In the genomic region with DNA sequence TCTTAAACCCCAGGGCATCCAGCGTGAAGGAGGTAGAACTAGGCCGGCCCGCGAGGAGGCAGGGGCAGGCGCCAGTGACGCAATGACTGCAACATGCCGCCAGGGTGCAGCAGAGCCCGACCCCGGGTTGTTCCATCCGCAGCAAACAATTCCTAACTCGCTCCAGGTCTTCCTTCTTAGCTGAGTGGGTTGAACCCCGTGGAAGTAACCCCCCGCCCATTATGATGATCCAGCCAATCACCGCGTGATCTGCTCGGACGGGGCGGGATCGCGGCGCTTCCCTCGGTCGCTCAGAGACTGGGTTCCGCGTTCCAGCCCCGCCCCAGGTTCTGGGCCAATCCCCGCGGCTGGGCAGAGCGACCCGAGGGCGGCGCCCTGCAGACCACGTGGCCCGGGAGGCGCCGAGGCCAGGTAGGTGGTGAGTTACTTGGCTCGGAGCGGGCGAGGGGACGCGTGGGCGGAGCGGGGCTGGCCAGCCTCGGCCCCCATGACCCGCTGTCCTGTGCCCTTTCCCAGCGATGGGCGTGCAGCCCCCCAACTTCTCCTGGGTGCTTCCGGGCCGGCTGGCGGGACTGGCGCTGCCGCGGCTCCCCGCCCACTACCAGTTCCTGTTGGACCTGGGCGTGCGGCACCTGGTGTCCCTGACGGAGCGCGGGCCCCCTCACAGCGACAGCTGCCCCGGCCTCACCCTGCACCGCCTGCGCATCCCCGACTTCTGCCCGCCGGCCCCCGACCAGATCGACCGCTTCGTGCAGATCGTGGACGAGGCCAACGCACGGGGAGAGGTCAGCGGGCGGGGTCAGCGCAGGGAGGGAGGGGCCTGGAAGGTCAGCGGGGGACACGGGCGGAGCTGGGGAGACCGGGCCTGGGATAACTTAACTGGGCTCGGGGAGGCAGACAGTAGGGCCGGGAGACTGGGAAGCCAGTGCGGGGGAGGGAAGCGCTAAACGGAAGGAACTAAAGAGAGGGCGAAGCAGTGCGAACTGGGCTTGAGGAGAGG, we compare ENCODE assay signal across 2 cellular contexts.
TF ChIP-seq lines count a peak whose summit lies in the region.

DUSP23 (plus strand) TSS at position 380 of the 1,000 bp plus-strand sequence; CDS start at position 519, 139 bp downstream.

TF ChIP-seq in A549, 52 proteins besides CTCF, POLR2A, EP300 and RAD21 (continued from another document):
- TF ChIP-seq BCL3 (IDR thresholded peaks at IDR 0.05) (no peak), BHLHE40 (IDR thresholded peaks at IDR 0.05; ENCODE audit: low read depth, low read length) (no peak), CHD4 (IDR thresholded peaks at IDR 0.05; ENCODE audit: borderline replicate concordance) (no peak), FOXS1 (CRISPR knock-in tag; IDR thresholded peaks at IDR 0.05) (no peak), CHD2 (IDR thresholded peaks at IDR 0.05; ENCODE audit: low read length, partially characterized antibody) (no peak), PBX3 (IDR thresholded peaks at IDR 0.05) (no peak), NR3C1 (IDR thresholded peaks at IDR 0.05) (no peak), USF2 (IDR thresholded peaks at IDR 0.05) (peak; percentile 92), ESRRA (IDR thresholded peaks at IDR 0.05; ENCODE audit: borderline replicate concordance, low read length) (no peak), HOXB13 (CRISPR knock-in tag; IDR thresholded peaks at IDR 0.05; ENCODE audit: low read depth) (no peak), HOXA7 (CRISPR knock-in tag; IDR thresholded peaks at IDR 0.05) (no peak), CBX2 (IDR thresholded peaks at IDR 0.05; ENCODE audit: borderline replicate concordance, low read depth) (no peak)
- TF ChIP-seq, protein P1, sequence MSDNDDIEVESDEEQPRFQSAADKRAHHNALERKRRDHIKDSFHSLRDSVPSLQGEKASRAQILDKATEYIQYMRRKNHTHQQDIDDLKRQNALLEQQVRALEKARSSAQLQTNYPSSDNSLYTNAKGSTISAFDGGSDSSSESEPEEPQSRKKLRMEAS (IDR thresholded peaks at IDR 0.05) = peak; percentile 99
- TF ChIP-seq, protein P2, sequence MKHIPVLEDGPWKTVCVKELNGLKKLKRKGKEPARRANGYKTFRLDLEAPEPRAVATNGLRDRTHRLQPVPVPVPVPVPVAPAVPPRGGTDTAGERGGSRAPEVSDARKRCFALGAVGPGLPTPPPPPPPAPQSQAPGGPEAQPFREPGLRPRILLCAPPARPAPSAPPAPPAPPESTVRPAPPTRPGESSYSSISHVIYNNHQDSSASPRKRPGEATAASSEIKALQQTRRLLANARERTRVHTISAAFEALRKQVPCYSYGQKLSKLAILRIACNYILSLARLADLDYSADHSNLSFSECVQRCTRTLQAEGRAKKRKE (CRISPR knock-in tag; IDR thresholded peaks at IDR 0.05; ENCODE audit: low read depth) = no peak
TF ChIP-seq in A549: peak in this region for 12.

TF ChIP-seq in WTC11, 78 proteins besides CTCF, POLR2A, EP300 and RAD21 (continued from another document and continues in another):
- TF ChIP-seq IRF1 (CRISPR knock-in tag; IDR thresholded peaks at IDR 0.05) (peak; percentile 92), EMX1 (CRISPR knock-in tag; IDR thresholded peaks at IDR 0.05) (no peak), TEAD4 (CRISPR knock-in tag; IDR thresholded peaks at IDR 0.05) (peak; percentile 87; the same call in 1 of the 2 replicates), USF2 (CRISPR knock-in tag; IDR thresholded peaks at IDR 0.05) (peak; percentile 95), RORB (CRISPR knock-in tag; IDR thresholded peaks at IDR 0.05) (no peak), ZNF219 (CRISPR knock-in tag; IDR thresholded peaks at IDR 0.05; ENCODE audit: borderline replicate concordance) (peak; percentile 83; the same call in 1 of the 2 replicates), NFYB (CRISPR knock-in tag; conservative IDR thresholded peaks at IDR 0.05; ENCODE audit: low read depth) (peak; percentile 74), ATF2 (CRISPR knock-in tag; IDR thresholded peaks at IDR 0.05; ENCODE audit: borderline replicate concordance, low read depth) (no peak), FOXP4 (CRISPR knock-in tag; IDR thresholded peaks at IDR 0.05) (peak; percentile 94), MYBL2 (CRISPR knock-in tag; IDR thresholded peaks at IDR 0.05) (peak; percentile 91), CBFB (CRISPR knock-in tag; IDR thresholded peaks at IDR 0.05; ENCODE audit: low read depth) (no peak), ZMAT4 (CRISPR knock-in tag; IDR thresholded peaks at IDR 0.05) (no peak), JAZF1 (CRISPR knock-in tag; IDR thresholded peaks at IDR 0.05) (no peak), ZNF416 (CRISPR knock-in tag; IDR thresholded peaks at IDR 0.05) (peak; percentile 28; the same call in 1 of the 2 replicates), E2F1 (CRISPR knock-in tag; IDR thresholded peaks at IDR 0.05) (peak; percentile 84; the same call in 1 of the 2 replicates), MXD4 (CRISPR knock-in tag; IDR thresholded peaks at IDR 0.05; ENCODE audit: borderline replicate concordance) (no peak), ATF6 (CRISPR knock-in tag; IDR thresholded peaks at IDR 0.05) (peak; percentile 49; the same call in 1 of the 2 replicates), ATF1 (CRISPR knock-in tag; IDR thresholded peaks at IDR 0.05) (no peak), ZNF263 (CRISPR knock-in tag; IDR thresholded peaks at IDR 0.05; ENCODE audit: low read depth) (no peak), ZNF121 (CRISPR knock-in tag; IDR thresholded peaks at IDR 0.05) (no peak), CREB1 (CRISPR knock-in tag; IDR thresholded peaks at IDR 0.05) (0 out of 2 replicates have a peak, but pooled peaks have one; percentile 9), RELA (CRISPR knock-in tag; IDR thresholded peaks at IDR 0.05; ENCODE audit: borderline replicate concordance) (peak; percentile 43; the same call in 1 of the 2 replicates), HMGXB4 (CRISPR knock-in tag; IDR thresholded peaks at IDR 0.05) (peak; percentile 64; the same call in 1 of the 2 replicates)
- TF ChIP-seq, protein P3, sequence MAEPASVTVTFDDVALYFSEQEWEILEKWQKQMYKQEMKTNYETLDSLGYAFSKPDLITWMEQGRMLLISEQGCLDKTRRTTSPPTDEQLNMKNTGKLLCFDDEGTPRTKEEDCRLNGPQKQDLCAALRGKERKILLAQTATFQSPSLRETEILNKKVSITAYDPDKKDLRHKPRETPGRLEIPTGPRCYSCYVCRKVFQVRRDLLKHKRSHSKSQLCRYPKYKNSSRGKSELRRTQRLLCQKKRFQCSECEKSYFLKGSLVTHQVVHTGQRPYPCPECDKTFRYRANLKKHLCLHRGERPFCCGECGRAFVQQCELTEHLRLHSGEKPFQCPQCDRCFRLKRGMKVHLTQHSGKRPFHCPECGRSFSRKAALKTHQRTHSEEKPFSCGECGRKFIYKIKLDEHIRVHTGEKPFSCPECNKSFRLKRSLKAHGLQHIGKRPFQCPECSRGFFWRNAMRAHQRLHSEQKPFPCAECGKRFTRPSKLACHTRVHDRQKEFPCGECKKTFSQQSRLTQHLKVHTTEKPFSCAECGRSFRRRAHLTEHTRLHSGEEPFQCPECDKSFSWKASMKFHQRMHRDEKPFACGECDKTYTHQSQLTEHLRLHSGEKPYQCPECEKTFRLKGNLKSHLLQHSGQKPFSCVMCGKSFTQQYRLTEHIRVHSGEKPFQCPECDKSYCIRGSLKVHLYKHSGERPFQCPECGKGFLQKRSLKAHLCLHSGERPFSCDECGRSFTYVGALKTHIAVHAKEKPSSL (CRISPR knock-in tag; conservative IDR thresholded peaks at IDR 0.05) = no peak
- TF ChIP-seq, protein P4, sequence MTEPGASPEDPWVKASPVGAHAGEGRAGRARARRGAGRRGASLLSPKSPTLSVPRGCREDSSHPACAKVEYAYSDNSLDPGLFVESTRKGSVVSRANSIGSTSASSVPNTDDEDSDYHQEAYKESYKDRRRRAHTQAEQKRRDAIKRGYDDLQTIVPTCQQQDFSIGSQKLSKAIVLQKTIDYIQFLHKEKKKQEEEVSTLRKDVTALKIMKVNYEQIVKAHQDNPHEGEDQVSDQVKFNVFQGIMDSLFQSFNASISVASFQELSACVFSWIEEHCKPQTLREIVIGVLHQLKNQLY (CRISPR knock-in tag; IDR thresholded peaks at IDR 0.05) = no peak
- TF ChIP-seq, protein P5, sequence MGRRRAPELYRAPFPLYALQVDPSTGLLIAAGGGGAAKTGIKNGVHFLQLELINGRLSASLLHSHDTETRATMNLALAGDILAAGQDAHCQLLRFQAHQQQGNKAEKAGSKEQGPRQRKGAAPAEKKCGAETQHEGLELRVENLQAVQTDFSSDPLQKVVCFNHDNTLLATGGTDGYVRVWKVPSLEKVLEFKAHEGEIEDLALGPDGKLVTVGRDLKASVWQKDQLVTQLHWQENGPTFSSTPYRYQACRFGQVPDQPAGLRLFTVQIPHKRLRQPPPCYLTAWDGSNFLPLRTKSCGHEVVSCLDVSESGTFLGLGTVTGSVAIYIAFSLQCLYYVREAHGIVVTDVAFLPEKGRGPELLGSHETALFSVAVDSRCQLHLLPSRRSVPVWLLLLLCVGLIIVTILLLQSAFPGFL (CRISPR knock-in tag; IDR thresholded peaks at IDR 0.05; ENCODE audit: borderline replicate concordance) = no peak
- TF ChIP-seq, protein P6, sequence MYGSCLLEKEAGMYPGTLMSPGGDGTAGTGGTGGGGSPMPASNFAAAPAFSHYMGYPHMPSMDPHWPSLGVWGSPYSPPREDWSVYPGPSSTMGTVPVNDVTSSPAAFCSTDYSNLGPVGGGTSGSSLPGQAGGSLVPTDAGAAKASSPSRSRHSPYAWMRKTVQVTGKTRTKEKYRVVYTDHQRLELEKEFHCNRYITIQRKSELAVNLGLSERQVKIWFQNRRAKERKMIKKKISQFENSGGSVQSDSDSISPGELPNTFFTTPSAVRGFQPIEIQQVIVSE (CRISPR knock-in tag; IDR thresholded peaks at IDR 0.05; ENCODE audit: borderline replicate concordance) = no peak
